In the genomic region with DNA sequence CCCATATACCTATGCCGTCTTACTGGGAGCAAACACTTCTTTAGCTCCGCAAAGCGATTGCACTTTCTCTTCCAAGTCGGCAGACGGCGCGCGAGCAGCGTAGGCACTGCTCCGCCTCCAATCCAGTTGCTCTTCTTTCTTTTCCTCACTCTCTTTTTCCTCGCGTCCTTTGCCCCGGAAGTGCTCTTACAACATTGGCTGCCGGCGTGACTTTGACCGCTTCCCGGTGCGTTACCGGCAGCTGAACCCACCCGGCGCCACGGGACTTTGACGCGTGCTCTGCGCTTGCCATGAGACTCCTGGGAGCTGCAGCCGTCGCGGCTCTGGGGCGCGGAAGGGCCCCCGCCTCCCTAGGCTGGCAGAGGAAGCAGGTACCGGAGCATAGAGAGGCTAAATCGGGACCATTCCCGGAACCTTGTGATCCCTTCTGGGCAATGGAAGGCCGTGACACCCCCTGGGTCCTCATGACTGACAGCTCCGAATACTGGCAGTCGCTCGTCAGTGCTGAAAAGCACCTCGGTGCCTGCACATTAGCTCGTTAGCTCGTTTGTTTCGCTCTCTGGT, we compare ENCODE assay signal across 8 cellular contexts. TPM values are rescaled to one million over a fixed set of nuclear protein-coding genes. Genes with fewer than 3 reads are reported as not detected.
A peak's percentile ranks its signal among the peaks of the same experiment; 100 is the strongest.
DNase-seq lines count a peak whose midpoint lies in the region; FAIRE-seq and TF ChIP-seq lines count a peak whose summit lies in the region.

TSS of gene GFM1 (plus strand) at position 183 of the 564 bp plus-strand sequence. CDS start at position 291, 108 bp downstream.

- peak within 1 kb of the TSS; percentile 94 for H3K4me3 ChIP-seq in Loucy (ENCODE audit: low read length, poor library complexity, severe bottlenecking)
- peak within 1 kb of the TSS; percentile 85 for H3K4me3 ChIP-seq in neural cell (ENCODE audit: low read length)
- peak within 1 kb of the TSS; percentile 92 to 99 for H3K4me3 ChIP-seq in stomach smooth muscle (ENCODE audit: low read length in 2 of 2)

- no peaks in the 10 kb centered on the region for H3K4me1 ChIP-seq in ES-I3 (ENCODE audit: insufficient read depth, low read length)
- H3K4me1 ChIP-seq in Loucy (ENCODE audit: insufficient read depth, low read length, poor library complexity, severe bottlenecking): peaks cover 17% of the 10 kb centered on the region
- H3K4me1 ChIP-seq in stomach smooth muscle (ENCODE audit: control insufficient read depth, insufficient read depth, low read length): peaks cover 6% of the 10 kb centered on the region

- H3K36me3 ChIP-seq in ES-I3 (ENCODE audit: insufficient read depth, low read length): 0 out of 2 replicates have a peak, but pooled peaks cover 2% of the 10 kb centered on the region
- H3K36me3 ChIP-seq in Loucy (ENCODE audit: insufficient read depth, low read length): peaks cover under 1% of the 10 kb centered on the region; the same call in 1 of the 2 replicates
- no peaks in the 10 kb centered on the region for H3K36me3 ChIP-seq in neural cell (ENCODE audit: insufficient read depth, low read length)
- no peaks in the 10 kb centered on the region for H3K36me3 ChIP-seq in stomach smooth muscle (ENCODE audit: control insufficient read depth in 2 of 2, insufficient read depth in 2 of 2, low read length in 2 of 2)

- peak; percentile 82 for TF ChIP-seq EP300 in neural cell (conservative IDR thresholded peaks at IDR 0.05; ENCODE audit: poor library complexity, severe bottlenecking)

- H3K9me3 ChIP-seq in ES-I3 (ENCODE audit: control insufficient read depth, insufficient read depth, low read length) (no peaks in the 10 kb centered on the region), Loucy (ENCODE audit: insufficient read depth, low read depth, low read length) (no peaks in the 10 kb centered on the region), neural cell (ENCODE audit: low read length) (no peaks in the 10 kb centered on the region), stomach smooth muscle (ENCODE audit: control insufficient read depth in 2 of 2, low read length in 2 of 2) (no peaks in the 10 kb centered on the region)

- H4K20me1 ChIP-seq in Loucy (ENCODE audit: insufficient read depth, low read length, poor library complexity, severe bottlenecking) (peaks cover 18% of the 10 kb centered on the region), neural cell (ENCODE audit: insufficient read depth) (no peaks in the 10 kb centered on the region)

- H3K27me3 ChIP-seq in Loucy (ENCODE audit: insufficient read depth, low read length, poor library complexity, severe bottlenecking) (no peaks in the 10 kb centered on the region), neural cell (ENCODE audit: insufficient read depth, low read depth, low read length) (no peaks in the 10 kb centered on the region), stomach smooth muscle (ENCODE audit: control insufficient read depth in 1 of 2, insufficient read depth in 2 of 2, low read length in 2 of 2) (no peaks in the 10 kb centered on the region)

- H3F3A ChIP-seq in Loucy (ENCODE audit: low read depth) (no peaks in the 10 kb centered on the region), neural cell (ENCODE audit: insufficient read depth, low read length, poor library complexity, severe bottlenecking) (no peaks in the 10 kb centered on the region)

- TF ChIP-seq POLR2A in H54 (IDR thresholded peaks at IDR 0.05; ENCODE audit: low read depth, low read length): peak; percentile 69

- peak; percentile 74 for DNase-seq in H54 (ENCODE audit: insufficient read length, low spot score)
- peak; percentile 97 to 98 for DNase-seq in SHP77 (lab: John Stamatoyannopoulos, UW)
- DNase-seq in activated effector memory CD4-positive, alpha-beta T cell treated with anti-CD3 and anti-CD28 coated beads, Interleukin-2, amount 50 U/mL, for 16 hours: peak; percentile 95
- peak; percentile 91 for DNase-seq in fibroblast of the conjunctiva (ENCODE audit: low read depth)

- H2AFZ ChIP-seq in Loucy (ENCODE audit: low read length) (peak within 1 kb of the TSS; percentile 91), neural cell (ENCODE audit: low read depth, low read length) (peak within 1 kb of the TSS; percentile 85)

- FAIRE-seq in H54 (lab: Jason Lieb, UNC): peak; percentile 95

- H3K9me2 ChIP-seq in Loucy (replicated peaks; ENCODE audit: low read depth, low read length) (no peaks in the 10 kb centered on the region), neural cell (ENCODE audit: insufficient read depth, low read length) (no peaks in the 10 kb centered on the region)

- peaks cover 39% of the 10 kb centered on the region for H3K79me2 ChIP-seq in Loucy (ENCODE audit: insufficient read depth, low read length)
- peaks cover 24% of the 10 kb centered on the region for H3K79me2 ChIP-seq in neural cell (replicated peaks; ENCODE audit: insufficient read depth, low read length)

- TF ChIP-seq CTCF in Loucy (conservative IDR thresholded peaks at IDR 0.05; ENCODE audit: low read length) (peak; percentile 80), neural cell (IDR thresholded peaks at IDR 0.05; ENCODE audit: poor library complexity, severe bottlenecking) (peak; percentile 97)

- H3K9ac ChIP-seq in ES-I3 (ENCODE audit: low read depth, low read length) (peak within 1 kb of the TSS; percentile 85), Loucy (ENCODE audit: low read depth, low read length, poor library complexity, severe bottlenecking) (peak within 1 kb of the TSS; percentile 77), neural cell (ENCODE audit: low read length) (peak within 1 kb of the TSS; percentile 79), stomach smooth muscle (ENCODE audit: low read length in 2 of 2) (peak within 1 kb of the TSS; percentile 90 to 97)

- H3K27ac ChIP-seq in neural cell (ENCODE audit: low read length): peak within 1 kb of the TSS; percentile 86
- peak within 1 kb of the TSS; percentile 88 for H3K27ac ChIP-seq in stomach smooth muscle (ENCODE audit: low read length)

- TF ChIP-seq RAD21 in neural cell (conservative IDR thresholded peaks at IDR 0.05): peak; percentile 64

- peak within 1 kb of the TSS; percentile 82 for H3K4me2 ChIP-seq in Loucy (ENCODE audit: low read depth, low read length, poor library complexity, severe bottlenecking)
- peak within 1 kb of the TSS; percentile 80 for H3K4me2 ChIP-seq in neural cell (ENCODE audit: low read length)

TF ChIP-seq in neural cell, 6 proteins besides CTCF, POLR2A, EP300 and RAD21:
- TF ChIP-seq EZH2 (IDR thresholded peaks at IDR 0.05; ENCODE audit: borderline replicate concordance, insufficient read depth, low read length, poor library complexity, severe bottlenecking) (no peak), REST (IDR thresholded peaks at IDR 0.05; ENCODE audit: borderline replicate concordance) (peak; percentile 65), MXI1 (conservative IDR thresholded peaks at IDR 0.05; ENCODE audit: poor library complexity, severe bottlenecking) (peak; percentile 99), POLR2AphosphoS5 (IDR thresholded peaks at IDR 0.05) (peak; percentile 86), TAF1 (IDR thresholded peaks at IDR 0.05; ENCODE audit: low read depth) (no peak), SMC3 (conservative IDR thresholded peaks at IDR 0.05; ENCODE audit: poor library complexity) (peak; percentile 81)

RNA-seq across cellular contexts. Expression of gene GFM1, which starts in this region (rescaled TPM):
- 46.8 and 67.1 TPM in 2 replicates for polyA plus RNA-seq in neural cell
- polyA minus RNA-seq in neural cell: 95.9 and 104 TPM in 2 replicates

Comparison
In these comparisons a context has a peak if more than half of its experiments do, and no peak if none do; other contexts are left out.
1. Peak in every context shown above with its lines: DNase-seq, H3K4me3 ChIP-seq and H3K27ac ChIP-seq.